In the genomic region with DNA sequence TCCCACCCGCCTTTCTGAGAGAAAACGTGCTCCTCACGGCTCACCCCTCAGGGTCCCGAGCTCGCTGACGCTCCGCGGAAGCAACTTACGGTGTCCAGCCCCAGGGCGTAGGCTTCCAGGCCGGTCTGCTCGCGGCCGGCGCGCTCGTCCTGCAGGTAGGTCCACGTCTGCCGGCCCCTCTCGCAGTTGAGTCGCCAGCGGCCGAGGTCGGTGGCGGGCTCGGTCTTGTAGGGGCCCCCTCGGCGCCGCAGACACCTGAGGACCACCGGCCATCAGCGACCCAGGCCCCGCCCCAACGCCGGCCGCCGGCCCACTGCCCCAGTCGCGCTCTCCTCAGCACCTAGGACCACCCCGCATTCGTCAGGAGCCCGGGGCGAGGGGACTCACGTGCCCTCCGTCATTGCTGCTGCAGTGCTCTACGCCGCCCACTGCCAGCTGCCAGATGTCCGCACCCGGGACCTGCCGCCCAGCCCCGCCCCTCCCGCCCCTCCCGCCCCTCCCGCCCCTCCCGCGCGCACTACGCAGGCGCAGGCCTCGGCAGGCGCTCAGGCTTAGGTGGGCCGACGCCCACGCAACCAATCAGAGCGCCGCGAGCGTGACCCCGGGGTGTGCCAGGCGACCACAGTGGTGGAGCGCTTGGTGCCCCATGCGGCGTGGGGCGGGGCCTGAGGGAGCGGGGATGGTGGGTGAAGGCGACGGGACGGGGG, we compare ENCODE assay signal across 8 cellular contexts. TPM values are rescaled to one million over a fixed set of nuclear protein-coding genes. Genes with fewer than 3 reads are reported as not detected.
DNase-seq lines count a peak whose midpoint lies in the region; TF ChIP-seq lines count a peak whose summit lies in the region.

Gene LSS (minus strand): TSS at position 430 of the 707 bp plus-strand sequence. CDS start 29 bp downstream, at position 401.

- no peaks in the 10 kb centered on the region for H3K27me3 ChIP-seq in GM23248 (replicated peaks; ENCODE audit: insufficient read depth)
- no peaks in the 10 kb centered on the region for H3K27me3 ChIP-seq in esophagus squamous epithelium

- H3K4me2 ChIP-seq in GM23248 (ENCODE audit: unreplicated experiment), result peak within 1 kb of the TSS; percentile 100

- 1 to 2% methylated on average over 33 to 72 of the region's 77 CpGs for WGBS in GM23248 (ENCODE audit: low coverage in 1 of 2, low lambda C conversion rate in 2 of 2, missing lambda C conversion rate in 2 of 2), 2 experiments
- WGBS in esophagus squamous epithelium, 2 donors, result 0 to 1% methylated on average over 3 to 19 of the region's 77 CpGs

- peak within 1 kb of the TSS; percentile 83 for H2AFZ ChIP-seq in GM23248

- TF ChIP-seq POLR2A in esophagus squamous epithelium (IDR thresholded peaks at IDR 0.05), result peak in 2 of 4 donors; percentile 52 to 85

- H3K9ac ChIP-seq in GM23248, result peak within 1 kb of the TSS; percentile 86

- H3F3A ChIP-seq in GM23248 (ENCODE audit: insufficient read depth), result peaks cover 46% of the 10 kb centered on the region

- peaks cover 43% of the 10 kb centered on the region for H3K79me2 ChIP-seq in GM23248 (ENCODE audit: insufficient read depth)

- DNase-seq in DMS79 (lab: John Stamatoyannopoulos, UW), result peak; percentile 92
- DNase-seq in GM23248, result peak; percentile 98
- peak; percentile 88 to 95 for DNase-seq in Kasumi-1 (lab: John Stamatoyannopoulos, UW)
- peak; percentile 97 for DNase-seq in RKO (ENCODE audit: low spot score)
- DNase-seq in activated T-helper 1 cell treated with Interleukin-2 at 50 U/mL for 16 hours (ENCODE audit: low read depth), result peak; percentile 98
- peak; percentile 92 for DNase-seq in esophagus squamous epithelium (lab: John Stamatoyannopoulos, UW)
- DNase-seq in myocyte (ENCODE audit: low read depth), result peak; percentile 98
- DNase-seq in stimulated activated CD8-positive, alpha-beta memory T cell treated with anti-CD3 and anti-CD28 coated beads, Interleukin-7, amount 100 ng/mL, for 4 hours (ENCODE audit: low read depth in 2 of 2), result peak; percentile 96 to 99

- H3K4me3 ChIP-seq in GM23248 (peak within 1 kb of the TSS; percentile 94), esophagus squamous epithelium (peak within 1 kb of the TSS; percentile 67 to 98 (median 75))

- H3K9me2 ChIP-seq in GM23248 (ENCODE audit: insufficient read depth), result no peaks in the 10 kb centered on the region

- no peak for TF ChIP-seq CTCF in esophagus squamous epithelium (IDR thresholded peaks at IDR 0.05)

- peak within 1 kb of the TSS; percentile 47 for H3K27ac ChIP-seq in GM23248
- peak within 1 kb of the TSS; percentile 83 to 96 (median 94) for H3K27ac ChIP-seq in esophagus squamous epithelium

- no peaks in the 10 kb centered on the region for H3K9me3 ChIP-seq in GM23248 (ENCODE audit: low read depth)
- no peaks in the 10 kb centered on the region for H3K9me3 ChIP-seq in esophagus squamous epithelium

- intact Hi-C loops in esophagus squamous epithelium (cut with DNase I), result loop anchor here (10.0 kb wide), 1 partner anchor 96 kb away; the partner anchor contains the start of genes C21orf58 and PCNT

- H3K4me1 ChIP-seq in GM23248 (ENCODE audit: insufficient read depth) (peaks cover 15% of the 10 kb centered on the region; the same call in 1 of the 2 replicates), esophagus squamous epithelium (peaks cover 20 to 54% (median 28%) of the 10 kb centered on the region in 3 donors)

- H4K20me1 ChIP-seq in GM23248 (ENCODE audit: insufficient read depth), result no peaks in the 10 kb centered on the region

- in situ Hi-C loops in GM23248 (cut with MboI), result no loop called here

- H3K36me3 ChIP-seq in GM23248 (ENCODE audit: low read depth), result 0 out of 2 replicates have a peak, but pooled peaks cover 4% of the 10 kb centered on the region
- peaks cover 0 to 29% (median 0%) of the 10 kb centered on the region in 3 donors for H3K36me3 ChIP-seq in esophagus squamous epithelium

RNA-seq across cellular contexts. Expression of gene LSS, which starts in this region (rescaled TPM):
- 41.1 and 45.7 TPM in 2 replicates for total RNA-seq in GM23248 (2014; rRNA removed; shearing (Covaris generic))
- polyA plus RNA-seq in GM23248 (2016; fragmentation: Nextera tagmentation; extraction: Ambion mirVana), result 26.8 and 28.0 TPM in 2 replicates
- total RNA-seq in esophagus squamous epithelium (100 to 1,000 TPM in 3 of 4 donors, 10 to 100 TPM in 1; 55.5 to 131 (median 115) TPM), myocyte (116 and 211 TPM in 2 replicates)
- polyA plus RNA-seq in myocyte (2012), result 67.1 TPM

Comparison
In these comparisons a context has a peak if more than half of its experiments do, and no peak if none do; other contexts are left out.
1. Peak in every context shown above with its lines: DNase-seq, H3K4me3 ChIP-seq and H3K27ac ChIP-seq.